ENCODE assay signal across 21 cellular contexts in genomic region chr6:169211881-169212280, GRCh38. TPM values are rescaled to one million over a fixed set of nuclear protein-coding genes. Genes with fewer than 3 reads are reported as not detected.
DNase-seq lines count a peak whose midpoint lies in the region; ATAC-seq and TF ChIP-seq lines count a peak whose summit lies in the region.
"Had no signal": no experiment of that assay in that cellular context is flagged by ENCODE, and none has a peak within 500 bp of the region (broad histone marks: within the 10 kb centered on the region; RNA-seq: fewer than 3 reads in every experiment).

No MANE protein-coding gene starts in this region.

- intact Hi-C loops in activated CD8-positive, alpha-beta T cell treated with anti-CD3 and anti-CD28 coated beads for 36 hours (cut with micrococcal nuclease): no loop called here
- intact Hi-C loops in activated T-helper 2 cell treated with anti-CD3 and anti-CD28 coated beads, Interferon-gamma antibody, Interleukin-2, Interleukin-4, amounts not matched to agents 10 μg/mL and 5 μg/mL and 100 μg/mL, durations not matched to agents 14 hours and 24 hours and 36 hours (cut with micrococcal nuclease): loop anchor here (10.0 kb wide), 1 partner anchor 543 kb away; the partner anchor contains the start of genes DYNLT2 and ERMARD

- no peaks in the 10 kb centered on the region for H3K27me3 Mint-ChIP-seq in activated CD8-positive, alpha-beta T cell treated with anti-CD3 and anti-CD28 coated beads for 36 hours
- no peaks in the 10 kb centered on the region for H3K27me3 Mint-ChIP-seq in activated CD8-positive, alpha-beta T cell treated with anti-CD3 and anti-CD28 coated beads, Interleukin-2, amount 10 ng/mL, durations not matched to agents 7 days and 5 days (ENCODE audit: low read depth)
- H3K27me3 Mint-ChIP-seq in activated T-helper 2 cell treated with anti-CD3 and anti-CD28 coated beads, Interferon-gamma antibody, Interleukin-2, Interleukin-4, amounts not matched to agents 10 μg/mL and 5 μg/mL and 100 μg/mL, durations not matched to agents 14 hours and 24 hours and 36 hours (ENCODE audit: low read depth): peaks cover 4% of the 10 kb centered on the region
- H3K27me3 Mint-ChIP-seq in nephron (ENCODE audit: low read depth): no peaks in the 10 kb centered on the region

- peaks cover 10% of the 10 kb centered on the region for H3K4me1 Mint-ChIP-seq in activated CD8-positive, alpha-beta T cell treated with anti-CD3 and anti-CD28 coated beads for 36 hours (ENCODE audit: low read depth)
- H3K4me1 Mint-ChIP-seq in activated CD8-positive, alpha-beta T cell treated with anti-CD3 and anti-CD28 coated beads, Interleukin-2, amount 10 ng/mL, durations not matched to agents 7 days and 5 days (ENCODE audit: low read depth): peaks cover 21% of the 10 kb centered on the region
- peaks cover 22% of the 10 kb centered on the region for H3K4me1 Mint-ChIP-seq in activated T-helper 2 cell treated with anti-CD3 and anti-CD28 coated beads, Interferon-gamma antibody, Interleukin-2, Interleukin-4, amounts not matched to agents 10 μg/mL and 5 μg/mL and 100 μg/mL, durations not matched to agents 14 hours and 24 hours and 36 hours (ENCODE audit: low read depth)
- peaks cover 33% of the 10 kb centered on the region for H3K4me1 Mint-ChIP-seq in nephron
- H3K4me1 Mint-ChIP-seq: endodermal cell had no signal

- no peak overlapping the region for H3K4me3 Mint-ChIP-seq in activated CD8-positive, alpha-beta T cell treated with anti-CD3 and anti-CD28 coated beads for 36 hours
- H3K4me3 Mint-ChIP-seq in activated CD8-positive, alpha-beta T cell treated with anti-CD3 and anti-CD28 coated beads, Interleukin-2, amount 10 ng/mL, durations not matched to agents 7 days and 5 days: no peak overlapping the region
- peak overlapping the region; percentile 37 for H3K4me3 Mint-ChIP-seq in activated T-helper 2 cell treated with anti-CD3 and anti-CD28 coated beads, Interferon-gamma antibody, Interleukin-2, Interleukin-4, amounts not matched to agents 10 μg/mL and 5 μg/mL and 100 μg/mL, durations not matched to agents 14 hours and 24 hours and 36 hours (ENCODE audit: low read depth)
- peak overlapping the region; percentile 54 to 68 (median 64) for H3K4me3 Mint-ChIP-seq in nephron
- H3K4me3 Mint-ChIP-seq: endodermal cell, WTC11 had no signal

- POLR2A ChIA-PET in activated CD8-positive, alpha-beta T cell treated with anti-CD3 and anti-CD28 coated beads for 36 hours (lab: Charles Lee): no interaction called here
- POLR2A ChIA-PET in activated CD8-positive, alpha-beta T cell treated with anti-CD3 and anti-CD28 coated beads, Interleukin-2, amount 10 ng/mL, durations not matched to agents 7 days and 5 days (lab: Charles Lee): no interaction called here

- CTCF ChIA-PET in activated CD8-positive, alpha-beta T cell treated with anti-CD3 and anti-CD28 coated beads for 36 hours (lab: Charles Lee): interaction anchor here (1.0 kb wide), 1 partner anchor 12 kb away, joined by 3 read pairs; no protein-coding TSS in a partner anchor
- CTCF ChIA-PET in activated CD8-positive, alpha-beta T cell treated with anti-CD3 and anti-CD28 coated beads, Interleukin-2, amount 10 ng/mL, durations not matched to agents 7 days and 5 days (lab: Charles Lee): no interaction called here

- peaks cover 2% of the 10 kb centered on the region for H3K36me3 Mint-ChIP-seq in activated CD8-positive, alpha-beta T cell treated with anti-CD3 and anti-CD28 coated beads for 36 hours (ENCODE audit: low read depth)
- peaks cover 28% of the 10 kb centered on the region for H3K36me3 Mint-ChIP-seq in activated CD8-positive, alpha-beta T cell treated with anti-CD3 and anti-CD28 coated beads, Interleukin-2, amount 10 ng/mL, durations not matched to agents 7 days and 5 days (ENCODE audit: low read depth)
- peaks cover 8% of the 10 kb centered on the region for H3K36me3 Mint-ChIP-seq in activated T-helper 2 cell treated with anti-CD3 and anti-CD28 coated beads, Interferon-gamma antibody, Interleukin-2, Interleukin-4, amounts not matched to agents 10 μg/mL and 5 μg/mL and 100 μg/mL, durations not matched to agents 14 hours and 24 hours and 36 hours (ENCODE audit: low read depth)
- no peaks in the 10 kb centered on the region for H3K36me3 Mint-ChIP-seq in nephron (ENCODE audit: low read depth)

- peak overlapping the region; percentile 32 for H3K27ac Mint-ChIP-seq in activated CD8-positive, alpha-beta T cell treated with anti-CD3 and anti-CD28 coated beads for 36 hours
- no peak overlapping the region for H3K27ac Mint-ChIP-seq in activated CD8-positive, alpha-beta T cell treated with anti-CD3 and anti-CD28 coated beads, Interleukin-2, amount 10 ng/mL, durations not matched to agents 7 days and 5 days
- peak overlapping the region; percentile 59 for H3K27ac Mint-ChIP-seq in activated T-helper 2 cell treated with anti-CD3 and anti-CD28 coated beads, Interferon-gamma antibody, Interleukin-2, Interleukin-4, amounts not matched to agents 10 μg/mL and 5 μg/mL and 100 μg/mL, durations not matched to agents 14 hours and 24 hours and 36 hours
- peak overlapping the region in 2 of 3 experiments; percentile 20 to 48 for H3K27ac Mint-ChIP-seq in nephron
- H3K27ac Mint-ChIP-seq: endodermal cell, WTC11 had no signal

- TF ChIP-seq CTCF in activated CD8-positive, alpha-beta T cell treated with anti-CD3 and anti-CD28 coated beads for 36 hours (IDR thresholded peaks at IDR 0.05): no peak
- TF ChIP-seq CTCF in nephron (IDR thresholded peaks at IDR 0.05; ENCODE audit: unreplicated experiment in 3 of 3): no peak

- peaks cover 15% of the 10 kb centered on the region for H3K9me3 Mint-ChIP-seq in activated CD8-positive, alpha-beta T cell treated with anti-CD3 and anti-CD28 coated beads for 36 hours
- peaks cover 29% of the 10 kb centered on the region for H3K9me3 Mint-ChIP-seq in activated CD8-positive, alpha-beta T cell treated with anti-CD3 and anti-CD28 coated beads, Interleukin-2, amount 10 ng/mL, durations not matched to agents 7 days and 5 days (ENCODE audit: insufficient read depth)
- H3K9me3 Mint-ChIP-seq in activated T-helper 2 cell treated with anti-CD3 and anti-CD28 coated beads, Interferon-gamma antibody, Interleukin-2, Interleukin-4, amounts not matched to agents 10 μg/mL and 5 μg/mL and 100 μg/mL, durations not matched to agents 14 hours and 24 hours and 36 hours: peaks cover 33% of the 10 kb centered on the region
- peaks cover 24% of the 10 kb centered on the region for H3K9me3 Mint-ChIP-seq in nephron

- DNase-seq in activated CD8-positive, alpha-beta T cell treated with anti-CD3 and anti-CD28 coated beads for 36 hours: no peak
- DNase-seq in activated CD8-positive, alpha-beta T cell treated with anti-CD3 and anti-CD28 coated beads, Interleukin-2, amount 10 ng/mL, durations not matched to agents 7 days and 5 days: no peak
- DNase-seq in EH (ENCODE audit: low read depth) (peak; percentile 19), SHP77 (lab: John Stamatoyannopoulos, UW) (no peak)
- no peak for DNase-seq in activated T-helper 2 cell treated with anti-CD3 and anti-CD28 coated beads, Interferon-gamma antibody, Interleukin-2, Interleukin-4, amounts not matched to agents 10 μg/mL and 5 μg/mL and 100 μg/mL, durations not matched to agents 14 hours and 24 hours and 36 hours (ENCODE audit: low spot score)
- DNase-seq in activated CD4-positive, alpha-beta T cell treated with anti-CD3 and anti-CD28 coated beads for 1 hour: no peak
- DNase-seq in stimulated activated CD4-positive, alpha-beta T cell treated with anti-CD3 and anti-CD28 coated beads, Interleukin-4, amount 100 ng/mL, for 24 hours: no peak
- DNase-seq: activated naive CD4-positive, alpha-beta T cell; C1 segment of cervical spinal cord; endodermal cell; GOT3; heart right ventricle; NCI-H1436 treated with DMSO at 0.1 percent for 48 hours; NCI-H526 treated with DMSO at 0.1 percent for 48 hours; SHP77 treated with DMSO at 0.1 percent for 48 hours; stimulated activated CD4-positive, alpha-beta T cell treated with anti-CD3 and anti-CD28 coated beads, Interleukin-2, amount 100 ng/mL, for 24 hours had no signal

- no peak for ATAC-seq in activated CD8-positive, alpha-beta T cell treated with anti-CD3 and anti-CD28 coated beads for 36 hours
- ATAC-seq in activated CD8-positive, alpha-beta T cell treated with anti-CD3 and anti-CD28 coated beads, Interleukin-2, amount 10 ng/mL, durations not matched to agents 7 days and 5 days: no peak
- ATAC-seq: GM12878, heart right ventricle, WTC11 had no signal

RNA-seq across cellular contexts. Expression of gene THBS2, which starts 41.8 kb away (rescaled TPM):
- not detected for total RNA-seq in activated CD8-positive, alpha-beta T cell treated with anti-CD3 and anti-CD28 coated beads for 36 hours
- not detected for total RNA-seq in activated CD8-positive, alpha-beta T cell treated with anti-CD3 and anti-CD28 coated beads, Interleukin-2, amount 10 ng/mL, durations not matched to agents 7 days and 5 days
- not detected in 2 replicates for total RNA-seq in activated T-helper 2 cell treated with anti-CD3 and anti-CD28 coated beads, Interferon-gamma antibody, Interleukin-2, Interleukin-4, amounts not matched to agents 10 μg/mL and 5 μg/mL and 100 μg/mL, durations not matched to agents 14 hours and 24 hours and 36 hours
- total RNA-seq: MCF 10A; T-helper 2 cell treated with Interferon-gamma antibody and Interleukin-4, amounts not matched to agents 100 ng/mL and 5 ng/mL, for 36 hours had no signal

Comparison
In these comparisons a context has a peak if more than half of its experiments do, and no peak if none do; other contexts are left out.
1. H3K4me3 Mint-ChIP-seq: peak in activated T-helper 2 cell treated with anti-CD3 and anti-CD28 coated beads, Interferon-gamma antibody, Interleukin-2, Interleukin-4, amounts not matched to agents 10 μg/mL and 5 μg/mL and 100 μg/mL, durations not matched to agents 14 hours and 24 hours and 36 hours (single experiment) and nephron (3 of 3); none in activated CD8-positive, alpha-beta T cell treated with anti-CD3 and anti-CD28 coated beads for 36 hours (single experiment) and activated CD8-positive, alpha-beta T cell treated with anti-CD3 and anti-CD28 coated beads, Interleukin-2, amount 10 ng/mL, durations not matched to agents 7 days and 5 days (single experiment).